Comparison of ENCODE assay signal across 28 cellular contexts in genomic region chr3:64896173-64896925, GRCh38.
DNase-seq lines count a peak whose midpoint lies in the region; ATAC-seq and TF ChIP-seq lines count a peak whose summit lies in the region.
"Had no signal": no experiment of that assay in that cellular context is flagged by ENCODE, and none has a peak within 500 bp of the region (broad histone marks: within the 10 kb centered on the region; RNA-seq: fewer than 3 reads in every experiment).

No MANE protein-coding gene starts in this region.

- ATAC-seq in sciatic nerve (peak; percentile 73), GM19452 (IDR thresholded peaks at IDR 0.05; ENCODE audit: unreplicated experiment) (no peak)
- ATAC-seq: activated CD8-positive, alpha-beta T cell treated with anti-CD3 and anti-CD28 coated beads, Interleukin-2, amount 10 ng/mL, durations not matched to agents 7 days and 5 days; mucosa of descending colon had no signal

- no peak overlapping the region for H3K4me3 ChIP-seq in AG10803 (ENCODE audit: low read length)
- H3K4me3 ChIP-seq: mucosa of descending colon, Peyer's patch had no signal

- 0 out of 2 replicates have a peak, but pooled peaks have one; percentile 2 for TF ChIP-seq CTCF in AG10803 (conservative IDR thresholded peaks at IDR 0.05; ENCODE audit: low read length)
- TF ChIP-seq CTCF in glutamatergic neuron (IDR thresholded peaks at IDR 0.05; ENCODE audit: partially characterized antibody, unreplicated experiment): no peak

- no peak overlapping the region for H3K4me3 Mint-ChIP-seq in glutamatergic neuron (ENCODE audit: unreplicated experiment)
- H3K4me3 Mint-ChIP-seq: activated CD8-positive, alpha-beta T cell treated with anti-CD3 and anti-CD28 coated beads, Interleukin-2, amount 10 ng/mL, durations not matched to agents 7 days and 5 days; CD8-positive, alpha-beta memory T cell; nephron progenitor cell had no signal

- intact Hi-C loops in sciatic nerve (cut with DNase I): no loop called here

- H3K9me3 Mint-ChIP-seq in glutamatergic neuron (ENCODE audit: unreplicated experiment): peaks cover 3% of the 10 kb centered on the region
- H3K9me3 Mint-ChIP-seq: nephron progenitor cell had no signal

- H3K27ac Mint-ChIP-seq in glutamatergic neuron (ENCODE audit: unreplicated experiment): peak overlapping the region; percentile 73
- H3K27ac Mint-ChIP-seq: activated CD8-positive, alpha-beta T cell treated with anti-CD3 and anti-CD28 coated beads, Interleukin-2, amount 10 ng/mL, durations not matched to agents 7 days and 5 days; activated T-helper 2 cell treated with anti-CD3 and anti-CD28 coated beads, Interferon-gamma antibody, Interleukin-2, Interleukin-4, amounts not matched to agents 10 μg/mL and 5 μg/mL and 100 μg/mL, durations not matched to agents 14 hours and 24 hours and 36 hours; CD8-positive, alpha-beta memory T cell had no signal

- no peaks in the 10 kb centered on the region for H3K36me3 Mint-ChIP-seq in glutamatergic neuron (ENCODE audit: unreplicated experiment)
- H3K36me3 Mint-ChIP-seq: CD8-positive, alpha-beta memory T cell had no signal

- H3K27me3 Mint-ChIP-seq in glutamatergic neuron (ENCODE audit: unreplicated experiment): peaks cover 2% of the 10 kb centered on the region
- H3K27me3 Mint-ChIP-seq: CD8-positive, alpha-beta memory T cell had no signal

- peaks cover 21% of the 10 kb centered on the region for H3K4me1 Mint-ChIP-seq in glutamatergic neuron (ENCODE audit: low read depth, unreplicated experiment)
- H3K4me1 Mint-ChIP-seq: CD8-positive, alpha-beta memory T cell had no signal

- DNase-seq in AG10803 (ENCODE audit: low read depth) (no peak), NCI-H1694 (lab: John Stamatoyannopoulos, UW) (peak; percentile 14), glutamatergic neuron (no peak), sciatic nerve (ENCODE audit: low spot score) (no peak), NCI-H226 (no peak), NCI-H1105 treated with DMSO at 0.1 percent for 48 hours (lab: John Stamatoyannopoulos, UW) (no peak)
- DNase-seq: activated CD4-positive, alpha-beta T cell treated with anti-CD3 and anti-CD28 coated beads for 4 hours; activated CD8-positive, alpha-beta T cell treated with anti-CD3 and anti-CD28 coated beads, Interleukin-2, amount 10 ng/mL, durations not matched to agents 7 days and 5 days; activated naive CD4-positive, alpha-beta T cell treated with anti-CD3 and anti-CD28 coated beads, Interleukin-2, amount 50 U/mL, for 16 hours; activated T-cell treated with anti-CD3 and anti-CD28 coated beads for 4 hours; brain microvascular endothelial cell; CD8-positive, alpha-beta memory T cell; DMS153; KG1; kidney glomerular epithelial cell; MM.1S; mucosa of descending colon; NCI-H1417 treated with DMSO at 0.1 percent for 48 hours; NCI-H2081 treated with DMSO at 0.1 percent for 48 hours; NCI-H345; nephron progenitor cell; Peyer's patch; small intestine; stimulated activated naive CD4-positive, alpha-beta T cell; T1000; WERI-Rb-1 had no signal
